Comparison of ENCODE assay signal across 17 cellular contexts in genomic region chr20:53921443-53921973, GRCh38.
DNase-seq lines count a peak whose midpoint lies in the region; ATAC-seq, FAIRE-seq and TF ChIP-seq lines count a peak whose summit lies in the region.
"Had no signal": no experiment of that assay in that cellular context is flagged by ENCODE, and none has a peak within 500 bp of the region (broad histone marks: within the 10 kb centered on the region; RNA-seq: fewer than 3 reads in every experiment).

No MANE protein-coding gene starts in this region.

- H3K79me2 ChIP-seq in keratinocyte (ENCODE audit: control insufficient read depth, insufficient read depth, low read length) = no peaks in the 10 kb centered on the region
- H3K79me2 ChIP-seq in GM23248 (ENCODE audit: insufficient read depth) = no peaks in the 10 kb centered on the region

- H3K9me2 ChIP-seq in GM23248 (ENCODE audit: insufficient read depth) = no peaks in the 10 kb centered on the region

- H3K36me3 Mint-ChIP-seq in stimulated activated memory B cell treated with anti-CD40 and anti-IgM and Interleukin-4, amounts not matched to agents 10 μg/mL and 1 μg/mL and 100 μg/mL, for 72 hours = peaks cover 5% of the 10 kb centered on the region
- H3K36me3 Mint-ChIP-seq in HFFc6 (ENCODE audit: low read depth) = no peaks in the 10 kb centered on the region

- in situ Hi-C loops in GM23248 (cut with MboI) = loop anchor here (25.0 kb wide), 1 partner anchor 159 kb away; no protein-coding TSS in a partner anchor

- H2AFZ ChIP-seq in keratinocyte (ENCODE audit: control insufficient read depth, low read length) (peak overlapping the region; percentile 28), GM23248 (no peak overlapping the region)

- no peak for FAIRE-seq in keratinocyte (lab: Jason Lieb, UNC)
- FAIRE-seq: RCC 7860 had no signal

- 88% methylated on average over 11 to 12 of the region's 12 CpGs for WGBS in GM23248 (ENCODE audit: low coverage in 1 of 2, low lambda C conversion rate in 2 of 2, missing lambda C conversion rate in 2 of 2), 2 experiments

- H3K27ac ChIP-seq in keratinocyte (ENCODE audit: control insufficient read depth, insufficient read depth, low read length) (no peak overlapping the region), GM23248 (no peak overlapping the region)

- H3K4me2 ChIP-seq in keratinocyte (ENCODE audit: control insufficient read depth, extremely low read depth, insufficient read depth, low read depth, low read length) = no peak overlapping the region
- H3K4me2 ChIP-seq in GM23248 (ENCODE audit: unreplicated experiment) = no peak overlapping the region

- no peaks in the 10 kb centered on the region for H4K20me1 ChIP-seq in keratinocyte (ENCODE audit: control insufficient read depth, extremely low read depth, insufficient read depth, low read length)
- no peaks in the 10 kb centered on the region for H4K20me1 ChIP-seq in GM23248 (ENCODE audit: insufficient read depth)

- no peaks in the 10 kb centered on the region for H3K36me3 ChIP-seq in keratinocyte (ENCODE audit: control insufficient read depth in 2 of 2, extremely low read depth in 1 of 2, insufficient read depth in 2 of 2, low read length in 2 of 2)
- no peaks in the 10 kb centered on the region for H3K36me3 ChIP-seq in GM23248 (ENCODE audit: low read depth)
- H3K36me3 ChIP-seq: adrenal gland, MG63 had no signal

- peaks cover 70% of the 10 kb centered on the region for H3K4me1 Mint-ChIP-seq in stimulated activated memory B cell treated with anti-CD40 and anti-IgM and Interleukin-4, amounts not matched to agents 10 μg/mL and 1 μg/mL and 100 μg/mL, for 72 hours
- H3K4me1 Mint-ChIP-seq in HFFc6 (ENCODE audit: low read depth) = peaks cover 51% of the 10 kb centered on the region

- DNase-seq in DMS79 treated with DMSO at 0.1 percent for 48 hours (lab: John Stamatoyannopoulos, UW) (peak; percentile 31), NCI-H526 (lab: John Stamatoyannopoulos, UW) (peak; percentile 29 to 47), keratinocyte (ENCODE audit: low read depth, low spot score) (no peak), GM23248 (no peak), HFFc6 (no peak), mucosa of gallbladder (ENCODE audit: low spot score) (no peak)
- DNase-seq: activated CD4-positive, alpha-beta T cell treated with anti-CD3 and anti-CD28 coated beads for 48 hours; activated effector memory CD4-positive, alpha-beta T cell treated with anti-CD3 and anti-CD28 coated beads, Interleukin-2, amount 50 U/mL, for 16 hours; GOT3; MG63; NCI-H1930; NCI-H82; T1000 had no signal

- no peak for TF ChIP-seq CTCF in keratinocyte (optimal IDR thresholded peaks at IDR 0.05 in 1 of 3, IDR thresholded peaks at IDR 0.05 in 1 of 3, conservative IDR thresholded peaks at IDR 0.05 in 1 of 3; ENCODE audit: extremely low read depth in 1 of 3, insufficient read depth in 2 of 3, low read length in 3 of 3)
- no peak for TF ChIP-seq CTCF in HFFc6 (IDR thresholded peaks at IDR 0.05)

- H3K9me3 Mint-ChIP-seq in stimulated activated memory B cell treated with anti-CD40 and anti-IgM and Interleukin-4, amounts not matched to agents 10 μg/mL and 1 μg/mL and 100 μg/mL, for 72 hours = peaks cover 6% of the 10 kb centered on the region
- H3K9me3 Mint-ChIP-seq in HFFc6 = no peaks in the 10 kb centered on the region

- H3K4me3 ChIP-seq in keratinocyte (ENCODE audit: control insufficient read depth in 2 of 3, extremely low read depth in 1 of 3, insufficient read depth in 2 of 3, low read depth in 1 of 3, low read length in 3 of 3) (no peak overlapping the region), GM23248 (no peak overlapping the region)
- H3K4me3 ChIP-seq: adrenal gland, MG63 had no signal

- peaks cover 38% of the 10 kb centered on the region for H3F3A ChIP-seq in GM23248 (ENCODE audit: insufficient read depth)

- H3K9me1 ChIP-seq in keratinocyte (ENCODE audit: control insufficient read depth, extremely low read depth, insufficient read depth, low read length) = no peaks in the 10 kb centered on the region

- H3K9ac ChIP-seq in keratinocyte (ENCODE audit: control insufficient read depth, extremely low read depth, insufficient read depth, low read length) = no peak overlapping the region
- H3K9ac ChIP-seq in GM23248 = no peak overlapping the region

- no peak overlapping the region for H3K4me3 Mint-ChIP-seq in stimulated activated memory B cell treated with anti-CD40 and anti-IgM and Interleukin-4, amounts not matched to agents 10 μg/mL and 1 μg/mL and 100 μg/mL, for 72 hours
- no peak overlapping the region for H3K4me3 Mint-ChIP-seq in HFFc6

- H3K4me1 ChIP-seq in keratinocyte (ENCODE audit: control insufficient read depth, extremely low read depth, insufficient read depth, low read length) (peaks cover 27% of the 10 kb centered on the region), GM23248 (ENCODE audit: insufficient read depth) (peaks cover 39% of the 10 kb centered on the region)

- dilution Hi-C loops in keratinocyte (cut with MboI; ENCODE audit: extremely low pct_ligation_motif_present, low sequenced_read_pairs) = no loop called here

- H3K9me3 ChIP-seq in keratinocyte (ENCODE audit: control insufficient read depth, low read depth, low read length) (no peaks in the 10 kb centered on the region), GM23248 (ENCODE audit: low read depth) (no peaks in the 10 kb centered on the region)
- H3K9me3 ChIP-seq: adrenal gland, MG63 had no signal

- H3K27me3 Mint-ChIP-seq in stimulated activated memory B cell treated with anti-CD40 and anti-IgM and Interleukin-4, amounts not matched to agents 10 μg/mL and 1 μg/mL and 100 μg/mL, for 72 hours = no peaks in the 10 kb centered on the region
- no peaks in the 10 kb centered on the region for H3K27me3 Mint-ChIP-seq in HFFc6 (ENCODE audit: insufficient read depth)

- ATAC-seq in stimulated activated memory B cell treated with anti-CD40 and anti-IgM and Interleukin-4, amounts not matched to agents 10 μg/mL and 1 μg/mL and 100 μg/mL, for 72 hours = no peak
- ATAC-seq: esophagus mucosa had no signal

- H3K27ac Mint-ChIP-seq in stimulated activated memory B cell treated with anti-CD40 and anti-IgM and Interleukin-4, amounts not matched to agents 10 μg/mL and 1 μg/mL and 100 μg/mL, for 72 hours = peak overlapping the region; percentile 69
- H3K27ac Mint-ChIP-seq in HFFc6 = no peak overlapping the region

- no peaks in the 10 kb centered on the region for H3K27me3 ChIP-seq in keratinocyte (ENCODE audit: control insufficient read depth, extremely low read depth, insufficient read depth, low read length)
- no peaks in the 10 kb centered on the region for H3K27me3 ChIP-seq in GM23248 (replicated peaks; ENCODE audit: insufficient read depth)
- H3K27me3 ChIP-seq: adrenal gland, MG63 had no signal

Comparison
In these comparisons a context has a peak if more than half of its experiments do, and no peak if none do; other contexts are left out.
1. DNase-seq: peak in DMS79 treated with DMSO at 0.1 percent for 48 hours (single experiment) and NCI-H526 (2 of 2); none in keratinocyte (single experiment), GM23248 (single experiment), HFFc6 (single experiment) and mucosa of gallbladder (single experiment).